ENCODE assay signal across 26 cellular contexts in the genomic region with DNA sequence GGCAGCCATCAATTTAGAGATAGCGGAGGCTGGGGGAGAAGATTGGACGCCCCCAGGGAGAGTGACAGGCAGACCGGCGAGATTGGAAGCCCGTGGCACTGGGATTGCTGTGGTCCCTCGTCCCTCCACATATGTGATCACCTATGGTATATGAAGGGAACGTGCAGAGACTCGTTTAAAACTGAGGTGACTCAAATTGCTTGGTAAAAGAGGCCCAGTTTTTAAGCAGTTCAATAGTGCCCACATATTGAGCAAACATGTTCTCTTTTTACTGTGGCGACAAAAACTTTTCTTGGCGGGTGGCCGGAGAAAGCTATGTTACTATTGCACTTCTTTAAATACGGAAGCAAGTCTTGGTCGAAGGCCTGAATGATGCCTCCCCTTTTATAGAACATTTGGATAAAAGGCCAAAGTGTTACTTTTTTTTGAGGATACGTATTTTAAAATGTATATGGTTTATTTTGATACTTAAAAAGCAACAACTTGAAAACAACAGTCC. TPM values are rescaled to one million over a fixed set of nuclear protein-coding genes. Genes with fewer than 3 reads are reported as not detected.
DNase-seq lines count a peak whose midpoint lies in the region; ATAC-seq and TF ChIP-seq lines count a peak whose summit lies in the region.
"Had no signal": no experiment of that assay in that cellular context is flagged by ENCODE, and none has a peak within 500 bp of the region (broad histone marks: within the 10 kb centered on the region; RNA-seq: fewer than 3 reads in every experiment).

No MANE protein-coding gene starts in this region.

- H3K27ac Mint-ChIP-seq in natural killer cell (peak overlapping the region; percentile 93), HFFc6 (no peak overlapping the region), immature natural killer cell (peak overlapping the region in 3 of 6 donors; percentile 24 to 57 (median 28))
- peak overlapping the region in 1 of 2 donors; percentile 74 for H3K27ac Mint-ChIP-seq in natural killer cell treated with Interleukin-12 subunit alpha and Interleukin-12 subunit beta and Interleukin-15 and Interleukin-18, amount 100 ng/mL, for 72 hours
- H3K27ac Mint-ChIP-seq in activated T-helper 17 cell treated with anti-CD3 and anti-CD28 coated beads, Interleukin-2, amount 50 U/mL, for 72 hours = peak overlapping the region; percentile 45
- H3K27ac Mint-ChIP-seq: CD4-positive, alpha-beta T cell; WTC11 had no signal

- H3K36me3 ChIP-seq in vagina = no peaks in the 10 kb centered on the region
- H3K36me3 ChIP-seq: lower lobe of right lung, thyroid gland had no signal

- H3K4me3 Mint-ChIP-seq in natural killer cell = peak overlapping the region; percentile 36
- H3K4me3 Mint-ChIP-seq in natural killer cell treated with Interleukin-12 subunit alpha and Interleukin-12 subunit beta and Interleukin-15 and Interleukin-18, amount 100 ng/mL, for 72 hours = no peak overlapping the region
- H3K4me3 Mint-ChIP-seq in activated T-helper 17 cell treated with anti-CD3 and anti-CD28 coated beads, Interleukin-2, amount 50 U/mL, for 72 hours = no peak overlapping the region
- H3K4me3 Mint-ChIP-seq in HFFc6 = no peak overlapping the region
- no peak overlapping the region for H3K4me3 Mint-ChIP-seq in immature natural killer cell
- H3K4me3 Mint-ChIP-seq: CD4-positive, alpha-beta T cell; WTC11 had no signal

- H3K4me1 ChIP-seq in vagina = peaks cover 55% of the 10 kb centered on the region

- H3K9me3 Mint-ChIP-seq in natural killer cell (no peaks in the 10 kb centered on the region), HFFc6 (no peaks in the 10 kb centered on the region), immature natural killer cell (no peaks in the 10 kb centered on the region)
- H3K9me3 Mint-ChIP-seq in natural killer cell treated with Interleukin-12 subunit alpha and Interleukin-12 subunit beta and Interleukin-15 and Interleukin-18, amount 100 ng/mL, for 72 hours = peaks cover 3% of the 10 kb centered on the region
- H3K9me3 Mint-ChIP-seq in activated T-helper 17 cell treated with anti-CD3 and anti-CD28 coated beads, Interleukin-2, amount 50 U/mL, for 72 hours = no peaks in the 10 kb centered on the region
- H3K9me3 Mint-ChIP-seq: CD4-positive, alpha-beta T cell; WTC11 had no signal

- no peak overlapping the region for H3K4me3 ChIP-seq in vagina
- H3K4me3 ChIP-seq: body of pancreas, lower lobe of right lung, thyroid gland had no signal

- H3K27me3 Mint-ChIP-seq in natural killer cell (ENCODE audit: low read depth in 2 of 2) = no peaks in the 10 kb centered on the region
- no peaks in the 10 kb centered on the region for H3K27me3 Mint-ChIP-seq in natural killer cell treated with Interleukin-12 subunit alpha and Interleukin-12 subunit beta and Interleukin-15 and Interleukin-18, amount 100 ng/mL, for 72 hours
- H3K27me3 Mint-ChIP-seq in activated T-helper 17 cell treated with anti-CD3 and anti-CD28 coated beads, Interleukin-2, amount 50 U/mL, for 72 hours = no peaks in the 10 kb centered on the region
- H3K27me3 Mint-ChIP-seq in HFFc6 (ENCODE audit: insufficient read depth) = no peaks in the 10 kb centered on the region; the same call in 1 of the 2 replicates
- H3K27me3 Mint-ChIP-seq in immature natural killer cell (ENCODE audit: low read depth in 3 of 3) = peaks cover 1 to 17% (median 4%) of the 10 kb centered on the region in 3 donors
- H3K27me3 Mint-ChIP-seq: CD4-positive, alpha-beta T cell had no signal

- no peak for ATAC-seq in natural killer cell
- ATAC-seq in natural killer cell treated with Interleukin-12 subunit alpha and Interleukin-12 subunit beta and Interleukin-15 and Interleukin-18, amount 100 ng/mL, for 72 hours = no peak
- no peak for ATAC-seq in activated T-helper 17 cell treated with anti-CD3 and anti-CD28 coated beads, Interleukin-2, amount 50 U/mL, for 72 hours (replicated peaks)
- ATAC-seq in esophagus mucosa = peak; percentile 24
- ATAC-seq: activated naive CD4-positive, alpha-beta T cell treated with anti-CD3 and anti-CD28 coated beads, Interleukin-2, amount 50 U/mL, for 72 hours; body of pancreas; lower lobe of right lung; Panc1; sciatic nerve had no signal

- DNase-seq in natural killer cell (no peak), vagina (ENCODE audit: extremely low spot score in 2 of 2) (no peak), HFFc6 (no peak), immature natural killer cell (no peak), 8988T (no peak)
- DNase-seq in natural killer cell treated with Interleukin-12 subunit alpha and Interleukin-12 subunit beta and Interleukin-15 and Interleukin-18, amount 100 ng/mL, for 72 hours (ENCODE audit: low spot score) = no peak
- DNase-seq: activated CD4-positive, alpha-beta T cell treated with anti-CD3 and anti-CD28 coated beads, Interleukin-2, amount 50 U/mL, for 48 hours; activated T-cell treated with anti-CD3 and anti-CD28 coated beads for 4 hours; CD4-positive, alpha-beta T cell; cortex of kidney; DMS79 treated with DMSO at 0.1 percent for 48 hours; hippocampal formation; islet precursor cell; lower lobe of right lung; MM.1S; NCI-H1694 treated with DMSO at 0.1 percent for 48 hours; NCI-H2227 treated with DMSO at 0.1 percent for 48 hours; NCI-H82; thyroid gland had no signal

- TF ChIP-seq CTCF in natural killer cell (IDR thresholded peaks at IDR 0.05) (no peak), vagina (IDR thresholded peaks at IDR 0.05) (no peak), HFFc6 (IDR thresholded peaks at IDR 0.05) (no peak)

- peak overlapping the region; percentile 32 for H3K27ac ChIP-seq in vagina
- H3K27ac ChIP-seq: body of pancreas, lower lobe of right lung, thyroid gland had no signal

- H3K27me3 ChIP-seq in vagina = no peaks in the 10 kb centered on the region
- H3K27me3 ChIP-seq: body of pancreas, thyroid gland had no signal

- intact Hi-C loops in natural killer cell (cut with micrococcal nuclease) (no loop called here), vagina (cut with DNase I) (no loop called here)

- TF ChIP-seq POLR2A in vagina (IDR thresholded peaks at IDR 0.05) = no peak

- no peaks in the 10 kb centered on the region for H3K36me3 Mint-ChIP-seq in natural killer cell
- H3K36me3 Mint-ChIP-seq in natural killer cell treated with Interleukin-12 subunit alpha and Interleukin-12 subunit beta and Interleukin-15 and Interleukin-18, amount 100 ng/mL, for 72 hours = no peaks in the 10 kb centered on the region
- H3K36me3 Mint-ChIP-seq in activated T-helper 17 cell treated with anti-CD3 and anti-CD28 coated beads, Interleukin-2, amount 50 U/mL, for 72 hours (ENCODE audit: low read depth) = peaks cover 16% of the 10 kb centered on the region
- 0 out of 2 replicates have a peak, but pooled peaks cover 1% of the 10 kb centered on the region for H3K36me3 Mint-ChIP-seq in HFFc6 (ENCODE audit: low read depth)
- no peaks in the 10 kb centered on the region for H3K36me3 Mint-ChIP-seq in immature natural killer cell
- H3K36me3 Mint-ChIP-seq: WTC11 had no signal

- H3K4me1 Mint-ChIP-seq in natural killer cell (peaks cover 97 to 100% of the 10 kb centered on the region in 2 donors), HFFc6 (ENCODE audit: low read depth) (peaks cover 25% of the 10 kb centered on the region), immature natural killer cell (peaks cover 87 to 100% of the 10 kb centered on the region in 2 donors)
- H3K4me1 Mint-ChIP-seq in natural killer cell treated with Interleukin-12 subunit alpha and Interleukin-12 subunit beta and Interleukin-15 and Interleukin-18, amount 100 ng/mL, for 72 hours (ENCODE audit: low read depth in 2 of 2) = peaks cover 83 to 87% of the 10 kb centered on the region in 2 donors
- H3K4me1 Mint-ChIP-seq in activated T-helper 17 cell treated with anti-CD3 and anti-CD28 coated beads, Interleukin-2, amount 50 U/mL, for 72 hours = peaks cover 49% of the 10 kb centered on the region

- no peaks in the 10 kb centered on the region for H3K9me3 ChIP-seq in vagina
- H3K9me3 ChIP-seq: body of pancreas, lower lobe of right lung, thyroid gland had no signal

RNA-seq across cellular contexts. Expression of gene B3GNT2, which starts 9.1 kb away (rescaled TPM):
- total RNA-seq in natural killer cell (10 to 100 TPM; 51.9 to 68.0 (median 54.0) TPM), esophagus mucosa (20.2 TPM), vagina (18.9 TPM)
- 10 to 100 TPM; 29.8 to 31.0 TPM for total RNA-seq in natural killer cell treated with Interleukin-12 subunit alpha and Interleukin-12 subunit beta and Interleukin-15 and Interleukin-18, amount 100 ng/mL, for 72 hours
- 10 to 100 TPM; 15.0 to 20.1 TPM for total RNA-seq in activated T-helper 17 cell treated with anti-CD3 and anti-CD28 coated beads, Interleukin-2, amount 50 U/mL, for 72 hours
- 10 to 100 TPM; 12.5 to 16.7 (median 15.1) TPM for total RNA-seq in HFFc6 (2021; fragmentation: NEBNext Ultra II Directional; extraction: Animal tissue kit (Norgen Biotek cat#: 25700))
- 10 to 100 TPM; 46.7 to 96.9 (median 50.4) TPM for polyA plus RNA-seq in immature natural killer cell
